Comparison of ENCODE assay signal across 21 cellular contexts in the genomic region with DNA sequence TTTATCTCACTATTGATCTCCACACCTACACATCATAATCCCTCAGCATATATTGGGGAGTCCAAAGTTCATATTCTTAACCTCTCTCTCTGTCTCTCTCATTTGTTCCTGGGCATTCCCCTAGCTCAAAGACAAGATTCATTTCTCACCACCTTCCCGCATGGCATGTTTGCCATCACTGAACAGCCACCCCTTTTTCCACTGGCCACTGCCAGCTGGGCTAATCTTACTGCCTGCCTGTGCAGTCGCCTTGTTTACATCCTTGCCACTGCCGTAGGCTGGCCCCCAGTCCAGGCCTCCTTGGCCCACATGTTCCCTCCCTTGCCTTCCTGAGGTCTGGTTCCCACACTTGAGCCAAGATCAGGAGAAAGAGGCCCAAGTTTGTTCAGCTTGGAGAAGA.
DNase-seq lines count a peak whose midpoint lies in the region; ATAC-seq and TF ChIP-seq lines count a peak whose summit lies in the region.
"Had no signal": no experiment of that assay in that cellular context is flagged by ENCODE, and none has a peak within 500 bp of the region (broad histone marks: within the 10 kb centered on the region; RNA-seq: fewer than 3 reads in every experiment).

No MANE protein-coding gene starts in this region.

- ATAC-seq in esophagus mucosa, result no peak
- ATAC-seq: body of pancreas had no signal

- H3K27ac ChIP-seq in colonic mucosa, result peak overlapping the region; percentile 80
- H3K27ac ChIP-seq in mesodermal cell (ENCODE audit: low read depth, low read length, severe bottlenecking), result peak overlapping the region; percentile 23
- peak overlapping the region; percentile 50 to 84 (median 82) for H3K27ac ChIP-seq in transverse colon
- H3K27ac ChIP-seq: body of pancreas, gastrocnemius medialis, KMS-11, neutrophil, tibial nerve had no signal

- in situ Hi-C loops in transverse colon (cut with MboI; ENCODE audit: low pct_ligation_motif_present in 1 of 4, low pct_unique_long_range_greater_than_20kb in 1 of 4, low sequenced_read_pairs in 3 of 4), result no loop called here

- TF ChIP-seq EP300 in transverse colon (IDR thresholded peaks at IDR 0.05; ENCODE audit: low read depth), result no peak

- H3K36me3 ChIP-seq in colonic mucosa (no peaks in the 10 kb centered on the region), mesodermal cell (ENCODE audit: control insufficient read depth, insufficient read depth, low read length) (no peaks in the 10 kb centered on the region), transverse colon (no peaks in the 10 kb centered on the region), H7 (replicated peaks; ENCODE audit: control insufficient read depth, insufficient read depth, low read length) (no peaks in the 10 kb centered on the region)
- H3K36me3 ChIP-seq: gastrocnemius medialis, neutrophil, tibial nerve had no signal

- H3K9ac ChIP-seq in colonic mucosa (ENCODE audit: low read depth in 2 of 2, low read length in 2 of 2), result peak overlapping the region in 1 of 2 donors; percentile 48
- H3K9ac ChIP-seq: KMS-11 had no signal

- H3K9me3 ChIP-seq in colonic mucosa (no peaks in the 10 kb centered on the region), mesodermal cell (ENCODE audit: control insufficient read depth, low read length) (no peaks in the 10 kb centered on the region), transverse colon (no peaks in the 10 kb centered on the region)
- H3K9me3 ChIP-seq: body of pancreas, esophagus squamous epithelium, gastrocnemius medialis, neutrophil, tibial nerve had no signal

- WGBS in mesodermal cell (ENCODE audit: insufficient coverage in 2 of 2), 2 experiments, result 70 to 100% methylated on average over 1 to 2 of the region's 3 CpGs
- 23 to 36% methylated on average over 3 of the region's 3 CpGs for WGBS in transverse colon (ENCODE audit: low coverage in 1 of 2), 2 donors
- 63 to 66% methylated on average over 3 of the region's 3 CpGs for WGBS in lower leg skin, 2 donors

- DNase-seq in NCI-H82 (lab: John Stamatoyannopoulos, UW), result peak; percentile 8
- DNase-seq in NCI-H82 treated with DMSO at 0.1 percent for 48 hours (lab: John Stamatoyannopoulos, UW; ENCODE audit: unreplicated experiment), result no peak
- peak; percentile 58 for DNase-seq in colonic mucosa
- peak; percentile 43 for DNase-seq in transverse colon
- no peak for DNase-seq in lower leg skin (ENCODE audit: low spot score in 2 of 2)
- DNase-seq in H7, result no peak
- DNase-seq: activated B cell treated with CpG ODN at 0.5 μM for 24 hours; activated CD4-positive, alpha-beta memory T cell treated with anti-CD3 and anti-CD28 coated beads for 36 hours; activated naive CD8-positive, alpha-beta T cell treated with anti-CD3 and anti-CD28 coated beads, Interleukin-2, amount 10 ng/mL, durations not matched to agents 7 days and 5 days; effector memory CD4-positive, alpha-beta T cell; esophagus squamous epithelium; gastrocnemius medialis; NCI-H526; stimulated activated CD4-positive, alpha-beta T cell treated with anti-CD3 and anti-CD28 coated beads, Interleukin-2, amount 100 ng/mL, for 48 hours; stimulated activated naive CD4-positive, alpha-beta T cell had no signal

- H3K4me1 ChIP-seq in colonic mucosa, result peaks cover 8% of the 10 kb centered on the region
- H3K4me1 ChIP-seq in mesodermal cell (ENCODE audit: control insufficient read depth, insufficient read depth, low read length, poor library complexity, severe bottlenecking), result no peaks in the 10 kb centered on the region
- peaks cover 0 to 34% (median 20%) of the 10 kb centered on the region in 4 donors for H3K4me1 ChIP-seq in transverse colon
- H3K4me1 ChIP-seq: tibial nerve had no signal

- H3K27me3 ChIP-seq in colonic mucosa, result no peaks in the 10 kb centered on the region
- no peaks in the 10 kb centered on the region for H3K27me3 ChIP-seq in transverse colon
- H3K27me3 ChIP-seq in H7 (ENCODE audit: control insufficient read depth, insufficient read depth, low read length), result no peaks in the 10 kb centered on the region
- H3K27me3 ChIP-seq: body of pancreas, esophagus squamous epithelium, gastrocnemius medialis, neutrophil, tibial nerve had no signal

- TF ChIP-seq POLR2A in transverse colon (IDR thresholded peaks at IDR 0.05), result no peak
- TF ChIP-seq POLR2A in lower leg skin (IDR thresholded peaks at IDR 0.05), result no peak

- H3K4me3 ChIP-seq in colonic mucosa (no peak overlapping the region), mesodermal cell (ENCODE audit: extremely low read depth, insufficient read depth, low read length, poor library complexity, severe bottlenecking) (no peak overlapping the region), transverse colon (no peak overlapping the region), lower leg skin (ENCODE audit: low read depth, poor library complexity, severe bottlenecking) (no peak overlapping the region), H7 (ENCODE audit: insufficient read depth, low read depth, low read length) (no peak overlapping the region)
- H3K4me3 ChIP-seq: body of pancreas, esophagus squamous epithelium, gastrocnemius medialis, tibial nerve had no signal

- TF ChIP-seq CTCF in colonic mucosa (IDR thresholded peaks at IDR 0.05) (no peak), transverse colon (IDR thresholded peaks at IDR 0.05) (no peak), lower leg skin (IDR thresholded peaks at IDR 0.05) (no peak)

- intact Hi-C loops in colonic mucosa (cut with DNase I), result no loop called here
- intact Hi-C loops in transverse colon (cut with DNase I; ENCODE audit: low total_unique reads), result no loop called here
- intact Hi-C loops in lower leg skin (cut with DNase I; ENCODE audit: low total_unique reads), result no loop called here

Comparison
In these comparisons a context has a peak if more than half of its experiments do, and no peak if none do; other contexts are left out.
1. DNase-seq: peak in NCI-H82 (single experiment), colonic mucosa (single experiment) and transverse colon (single experiment); none in NCI-H82 treated with DMSO at 0.1 percent for 48 hours (single experiment), lower leg skin (0 of 2) and H7 (single experiment).
2. H3K27ac ChIP-seq: peak in every context shown above with its lines; median percentile 82 in transverse colon; 80 in colonic mucosa; 23 in mesodermal cell.